23 cellular contexts compared by ENCODE assay signal in the genomic region with DNA sequence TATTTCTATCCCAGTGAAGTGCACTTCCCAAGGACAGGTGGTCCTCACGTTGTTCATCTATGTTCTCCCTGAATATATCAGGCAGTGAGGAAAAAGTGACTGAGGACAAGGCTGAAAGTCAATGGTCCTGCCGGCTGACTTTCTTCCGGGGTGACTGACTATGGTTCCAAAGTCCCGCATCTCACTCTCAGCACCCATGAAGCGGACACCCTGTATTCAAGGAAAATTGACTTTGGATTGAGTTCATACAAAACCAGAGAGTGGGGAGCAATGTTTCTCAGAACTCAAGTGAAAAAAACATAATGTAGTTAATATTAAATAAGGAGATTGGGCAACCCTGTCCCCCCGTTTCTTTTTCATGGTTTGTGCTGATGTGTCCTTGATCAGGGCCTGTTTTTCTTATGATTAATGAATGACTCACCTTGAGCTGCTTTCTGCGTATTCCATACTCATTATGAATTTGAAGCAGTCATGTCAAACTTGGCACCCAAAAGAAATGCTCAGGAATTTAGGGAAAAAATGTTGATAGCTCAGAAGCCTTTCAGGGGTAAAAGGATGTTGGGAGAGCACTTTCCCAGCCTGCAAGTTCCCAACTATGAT.
DNase-seq lines count a peak whose midpoint lies in the region; ATAC-seq lines count a peak whose summit lies in the region.
"Had no signal": no experiment of that assay in that cellular context is flagged by ENCODE, and none has a peak within 500 bp of the region (broad histone marks: within the 10 kb centered on the region; RNA-seq: fewer than 3 reads in every experiment).

No MANE protein-coding gene starts in this region.

- ATAC-seq in esophagus mucosa: peak; percentile 65
- ATAC-seq in left lobe of liver: peak; percentile 19
- ATAC-seq: left colon; natural killer cell treated with Interleukin-12 subunit alpha and Interleukin-12 subunit beta and Interleukin-15 and Interleukin-18, amount 100 ng/mL, for 72 hours; right cardiac atrium; stimulated activated naive CD8-positive, alpha-beta T cell treated with anti-CD3 and anti-CD28 coated beads, Interleukin-15, Interleukin-2, amounts not matched to agents 100 U/mL and 50 U/mL, for 24 hours; WTC11 had no signal

- peak; percentile 14 for DNase-seq in Daoy (ENCODE audit: low read depth)
- DNase-seq in RKO (ENCODE audit: low spot score): peak; percentile 56
- DNase-seq in left lobe of liver (ENCODE audit: low spot score): no peak
- DNase-seq in NCI-H2171 treated with DMSO at 0.1 percent for 48 hours (lab: John Stamatoyannopoulos, UW): no peak
- no peak for DNase-seq in NCI-H82 treated with DMSO at 0.1 percent for 48 hours (lab: John Stamatoyannopoulos, UW; ENCODE audit: unreplicated experiment)
- no peak for DNase-seq in NCI-H1694 (lab: John Stamatoyannopoulos, UW)
- DNase-seq in dedifferentiated amniotic fluid mesenchymal stem cell (ENCODE audit: extremely low spot score): no peak
- DNase-seq: activated CD8-positive, alpha-beta memory T cell treated with anti-CD3 and anti-CD28 coated beads, Interleukin-2, amount 50 U/mL, for 4 hours; H9; head of caudate nucleus; IMR-90; left colon; NCI-H1105 treated with DMSO at 0.1 percent for 48 hours; NCI-H2081; NCI-H82; right cardiac atrium; SIG-M5; stimulated activated CD4-positive, alpha-beta T cell treated with anti-CD3 and anti-CD28 coated beads, Interleukin-12 subunit alpha, Interleukin-12 subunit beta, amount 100 ng/mL, for 4 hours; stimulated activated naive CD8-positive, alpha-beta T cell treated with anti-CD3 and anti-CD28 coated beads, Interleukin-15, Interleukin-2, amounts not matched to agents 100 U/mL and 50 U/mL, for 24 hours; thyroid gland had no signal

Comparison
In these comparisons a context has a peak if more than half of its experiments do, and no peak if none do; other contexts are left out.
1. DNase-seq: peak in Daoy (single experiment) and RKO (single experiment); none in left lobe of liver (single experiment), NCI-H2171 treated with DMSO at 0.1 percent for 48 hours (single experiment), NCI-H82 treated with DMSO at 0.1 percent for 48 hours (single experiment), NCI-H1694 (single experiment) and dedifferentiated amniotic fluid mesenchymal stem cell (single experiment).